In genomic region chr2:125711081-125711480, GRCh38 we compare ENCODE assay signal across 17 cellular contexts.
DNase-seq lines count a peak whose midpoint lies in the region; ATAC-seq and TF ChIP-seq lines count a peak whose summit lies in the region.
"Had no signal": no experiment of that assay in that cellular context is flagged by ENCODE, and none has a peak within 500 bp of the region (broad histone marks: within the 10 kb centered on the region; RNA-seq: fewer than 3 reads in every experiment).

No MANE protein-coding gene starts in this region.

- H3K27ac ChIP-seq in hepatocyte (peak overlapping the region; percentile 39), trophoblast cell (ENCODE audit: low read depth, low read length) (peak overlapping the region; percentile 80), tibial nerve (no peak overlapping the region)
- H3K27ac ChIP-seq: BLaER1 had no signal

- no peak for TF ChIP-seq POLR2A in tibial nerve (IDR thresholded peaks at IDR 0.05)

- H3K18ac ChIP-seq in trophoblast cell (ENCODE audit: low read length), result no peak overlapping the region

- H3K14ac ChIP-seq in trophoblast cell (ENCODE audit: low read length), result no peak overlapping the region

- intact Hi-C loops in Caco-2 (cut with micrococcal nuclease; ENCODE audit: unreplicated experiment), result no loop called here

- no peaks in the 10 kb centered on the region for H4K20me1 ChIP-seq in hepatocyte (ENCODE audit: insufficient read depth, poor library complexity, severe bottlenecking)
- H4K20me1 ChIP-seq: BLaER1 had no signal

- H2AK5ac ChIP-seq in trophoblast cell (ENCODE audit: low read length), result no peak overlapping the region

- POLR2A ChIA-PET in Caco-2 (lab: Charles Lee), result no interaction called here

- H3K27me3 Mint-ChIP-seq in Caco-2 (ENCODE audit: insufficient read depth, unreplicated experiment), result no peaks in the 10 kb centered on the region
- H3K27me3 Mint-ChIP-seq in type B pancreatic cell, result no peaks in the 10 kb centered on the region

- H3K79me2 ChIP-seq in hepatocyte, result no peaks in the 10 kb centered on the region
- peaks cover 7% of the 10 kb centered on the region for H3K79me2 ChIP-seq in trophoblast cell (ENCODE audit: control insufficient read depth, insufficient read depth, low read length, poor library complexity)

- H3K4ac ChIP-seq in trophoblast cell (ENCODE audit: low read depth, low read length), result no peak overlapping the region

- H3K36me3 Mint-ChIP-seq in Caco-2 (ENCODE audit: insufficient read depth, unreplicated experiment), result no peaks in the 10 kb centered on the region
- no peaks in the 10 kb centered on the region for H3K36me3 Mint-ChIP-seq in type B pancreatic cell
- H3K36me3 Mint-ChIP-seq: CD8-positive, alpha-beta T cell had no signal

- DNase-seq in Caco-2 (no peak), hepatocyte (ENCODE audit: low spot score) (peak; percentile 2), trophoblast cell (no peak), type B pancreatic cell (ENCODE audit: extremely low spot score, unreplicated experiment) (no peak), tibial nerve (ENCODE audit: low spot score in 2 of 2) (no peak), G401 (ENCODE audit: low spot score) (no peak)
- DNase-seq: 8988T; CD8-positive, alpha-beta T cell; DMS 273 treated with DMSO at 0.1 percent for 48 hours; DMS53; DND-41; EL; GOT3; H7 had no signal

- H3K9ac ChIP-seq in trophoblast cell (ENCODE audit: low read length), result no peak overlapping the region
- H3K9ac ChIP-seq: BLaER1 had no signal

- H3K27ac Mint-ChIP-seq in Caco-2 (ENCODE audit: unreplicated experiment) (no peak overlapping the region), type B pancreatic cell (peak overlapping the region; percentile 94)
- H3K27ac Mint-ChIP-seq: CD8-positive, alpha-beta T cell had no signal

- H2BK120ac ChIP-seq in trophoblast cell (ENCODE audit: insufficient read depth, low read length, poor library complexity), result peak overlapping the region; percentile 10

- no peaks in the 10 kb centered on the region for H3K27me3 ChIP-seq in Caco-2 (replicated peaks; ENCODE audit: control insufficient read depth, insufficient read depth, low read length)
- H3K27me3 ChIP-seq in hepatocyte, result no peaks in the 10 kb centered on the region
- H3K27me3 ChIP-seq in trophoblast cell (ENCODE audit: insufficient read depth, low read length), result no peaks in the 10 kb centered on the region
- H3K27me3 ChIP-seq in tibial nerve, result no peaks in the 10 kb centered on the region
- H3K27me3 ChIP-seq: BLaER1 had no signal

- BruUV-seq in Caco-2 (replicated peaks; lab: Mats Ljungman, UMichigan), result no TSS peak

- H3K9me2 ChIP-seq in hepatocyte (replicated peaks; ENCODE audit: insufficient read depth), result no peaks in the 10 kb centered on the region

- peak overlapping the region; percentile 4 for H3K4me3 Mint-ChIP-seq in Caco-2 (ENCODE audit: unreplicated experiment)
- peak overlapping the region; percentile 85 for H3K4me3 Mint-ChIP-seq in type B pancreatic cell
- H3K4me3 Mint-ChIP-seq: CD8-positive, alpha-beta T cell had no signal

- H3K4me1 Mint-ChIP-seq in Caco-2 (ENCODE audit: low read depth, unreplicated experiment), result peaks cover 7% of the 10 kb centered on the region
- no peaks in the 10 kb centered on the region for H3K4me1 Mint-ChIP-seq in type B pancreatic cell (ENCODE audit: unreplicated experiment)

- no peak overlapping the region for H4K12ac ChIP-seq in trophoblast cell (ENCODE audit: low read depth, low read length)

- H3K36me3 ChIP-seq in Caco-2 (ENCODE audit: control insufficient read depth, insufficient read depth, low read length) (no peaks in the 10 kb centered on the region), hepatocyte (replicated peaks; ENCODE audit: insufficient read depth, low read depth) (no peaks in the 10 kb centered on the region), trophoblast cell (ENCODE audit: control insufficient read depth in 1 of 2, insufficient read depth in 2 of 2, low read length in 2 of 2) (no peaks in the 10 kb centered on the region), tibial nerve (no peaks in the 10 kb centered on the region)
- H3K36me3 ChIP-seq: BLaER1 had no signal

- in situ Hi-C loops in G401 (cut with HindIII; ENCODE audit: low sequenced_read_pairs), result no loop called here

- H3K4me3 ChIP-seq in Caco-2 (ENCODE audit: low read depth, low read length), result no peak overlapping the region
- no peak overlapping the region for H3K4me3 ChIP-seq in hepatocyte
- no peak overlapping the region for H3K4me3 ChIP-seq in trophoblast cell (ENCODE audit: low read depth, low read length)
- H3K4me3 ChIP-seq in tibial nerve, result no peak overlapping the region
- H3K4me3 ChIP-seq: BLaER1 had no signal

- 18% methylated on average over 1 of the region's 1 CpG for WGBS in hepatocyte (ENCODE audit: low lambda C conversion rate, missing lambda C conversion rate)
- no CpG with 5 or more reads among the region's 1 CpG for WGBS in trophoblast cell (ENCODE audit: extremely low coverage, insufficient coverage, insufficient read length)
- WGBS in tibial nerve, 2 donors, result 62 to 70% methylated on average over 1 of the region's 1 CpG

- H2BK12ac ChIP-seq in trophoblast cell (ENCODE audit: low read length), result no peak overlapping the region

- TF ChIP-seq EP300 in tibial nerve (IDR thresholded peaks at IDR 0.05), result no peak

- TF ChIP-seq CTCF in Caco-2 (IDR thresholded peaks at IDR 0.05; ENCODE audit: insufficient read depth in 1 of 2, low read depth in 1 of 2, low read length in 1 of 2, severe bottlenecking in 1 of 2, unreplicated experiment in 1 of 2), result no peak
- TF ChIP-seq CTCF in hepatocyte (IDR thresholded peaks at IDR 0.05; ENCODE audit: poor library complexity), result no peak
- TF ChIP-seq CTCF in type B pancreatic cell (conservative IDR thresholded peaks at IDR 0.05), result no peak
- no peak for TF ChIP-seq CTCF in tibial nerve (IDR thresholded peaks at IDR 0.05)

- no peak overlapping the region for H4K8ac ChIP-seq in trophoblast cell (ENCODE audit: low read depth, low read length)

- H3K4me1 ChIP-seq in Caco-2 (0 out of 2 replicates have a peak, but pooled peaks cover 4% of the 10 kb centered on the region), hepatocyte (ENCODE audit: insufficient read depth) (no peaks in the 10 kb centered on the region), trophoblast cell (ENCODE audit: control insufficient read depth in 1 of 2, insufficient read depth in 2 of 2, low read length in 2 of 2) (peaks cover 0 to 10% of the 10 kb centered on the region in 2 experiments), tibial nerve (no peaks in the 10 kb centered on the region)
- H3K4me1 ChIP-seq: BLaER1 had no signal

- H3K9me3 ChIP-seq in Caco-2 (no peaks in the 10 kb centered on the region), hepatocyte (ENCODE audit: low read depth) (no peaks in the 10 kb centered on the region), trophoblast cell (ENCODE audit: insufficient read depth, low read depth, low read length) (peaks cover 2% of the 10 kb centered on the region), tibial nerve (no peaks in the 10 kb centered on the region)
- H3K9me3 ChIP-seq: BLaER1 had no signal

- H3K9me3 Mint-ChIP-seq in Caco-2 (ENCODE audit: unreplicated experiment) (peaks cover 32% of the 10 kb centered on the region), type B pancreatic cell (peaks cover 6% of the 10 kb centered on the region)
- H3K9me3 Mint-ChIP-seq: CD8-positive, alpha-beta T cell had no signal

- peak overlapping the region; percentile 22 for H2AFZ ChIP-seq in hepatocyte
- no peak overlapping the region for H2AFZ ChIP-seq in trophoblast cell (ENCODE audit: insufficient read depth, low read length, poor library complexity)

- H3K79me1 ChIP-seq in trophoblast cell (ENCODE audit: low read length), result no peaks in the 10 kb centered on the region

- H4K91ac ChIP-seq in trophoblast cell (ENCODE audit: low read depth, low read length), result no peak overlapping the region

- H3K4me2 ChIP-seq in hepatocyte (peak overlapping the region; percentile 52), trophoblast cell (ENCODE audit: low read length) (peak overlapping the region; percentile 31)
- H3K4me2 ChIP-seq: BLaER1 had no signal

- CTCF ChIA-PET in Caco-2 (lab: Charles Lee), result no interaction called here

- no peak for ATAC-seq in HG03442 (IDR thresholded peaks at IDR 0.05; ENCODE audit: unreplicated experiment)
- ATAC-seq in GM18861 (IDR thresholded peaks at IDR 0.05; ENCODE audit: unreplicated experiment), result no peak
- ATAC-seq: CD8-positive, alpha-beta T cell had no signal

- no peak overlapping the region for H3K23ac ChIP-seq in trophoblast cell (ENCODE audit: low read length)

- H2BK5ac ChIP-seq in trophoblast cell (ENCODE audit: low read depth, low read length, poor library complexity), result no peak overlapping the region

Comparison
In these comparisons a context has a peak if more than half of its experiments do, and no peak if none do; other contexts are left out.
1. H3K27ac ChIP-seq: peak in hepatocyte (single experiment) and trophoblast cell (single experiment); none in tibial nerve (0 of 4).